ENCODE assay signal across 13 cellular contexts in genomic region chr9:32069169-32069813, GRCh38.
DNase-seq lines count a peak whose midpoint lies in the region; ATAC-seq and TF ChIP-seq lines count a peak whose summit lies in the region.
"Had no signal": no experiment of that assay in that cellular context is flagged by ENCODE, and none has a peak within 500 bp of the region (broad histone marks: within the 10 kb centered on the region; RNA-seq: fewer than 3 reads in every experiment).

No MANE protein-coding gene starts in this region.

- H3K4me1 ChIP-seq in BE2C, result no peaks in the 10 kb centered on the region; the same call in 1 of the 2 replicates

- no peaks in the 10 kb centered on the region for H3K36me3 Mint-ChIP-seq in T-helper 2 cell treated with Interferon-gamma antibody and Interleukin-4, amounts not matched to agents 5 μg/mL and 100 μg/mL, for 36 hours (ENCODE audit: low read depth)
- H3K36me3 Mint-ChIP-seq: activated naive CD4-positive, alpha-beta T cell treated with anti-CD3 and anti-CD28 coated beads, Interleukin-2, amount 50 U/mL, for 24 hours; CD4-positive, alpha-beta memory T cell had no signal

- H3K27ac Mint-ChIP-seq in T-helper 2 cell treated with Interferon-gamma antibody and Interleukin-4, amounts not matched to agents 5 μg/mL and 100 μg/mL, for 36 hours, result no peak overlapping the region
- H3K27ac Mint-ChIP-seq: activated naive CD4-positive, alpha-beta T cell treated with anti-CD3 and anti-CD28 coated beads, Interleukin-2, amount 50 U/mL, for 24 hours; CD4-positive, alpha-beta memory T cell had no signal

- DNase-seq in BE2C (no peak), NB4 (ENCODE audit: low read depth) (peak; percentile 46), epithelial cell of proximal tubule (ENCODE audit: low read depth) (no peak), GM03348 (ENCODE audit: low spot score) (no peak), Right ventricle myocardium inferior (ENCODE audit: missing footprints) (no peak)
- DNase-seq in T-helper 2 cell treated with Interferon-gamma antibody and Interleukin-4, amounts not matched to agents 5 μg/mL and 100 μg/mL, for 36 hours (ENCODE audit: low spot score), result no peak
- DNase-seq: activated CD4-positive, alpha-beta T cell treated with anti-CD3 and anti-CD28 coated beads, Interleukin-2, amount 50 U/mL, for 4 hours; CD4-positive, alpha-beta memory T cell; NCI-H1436 treated with DMSO at 0.1 percent for 48 hours; SHP77 treated with DMSO at 0.1 percent for 48 hours had no signal

- no peaks in the 10 kb centered on the region for H3K4me1 Mint-ChIP-seq in T-helper 2 cell treated with Interferon-gamma antibody and Interleukin-4, amounts not matched to agents 5 μg/mL and 100 μg/mL, for 36 hours (ENCODE audit: low read depth)
- H3K4me1 Mint-ChIP-seq: activated naive CD4-positive, alpha-beta T cell treated with anti-CD3 and anti-CD28 coated beads, Interleukin-2, amount 50 U/mL, for 24 hours; CD4-positive, alpha-beta memory T cell had no signal

- no peaks in the 10 kb centered on the region for H3K27me3 Mint-ChIP-seq in T-helper 2 cell treated with Interferon-gamma antibody and Interleukin-4, amounts not matched to agents 5 μg/mL and 100 μg/mL, for 36 hours (ENCODE audit: low read depth)
- H3K27me3 Mint-ChIP-seq: activated naive CD4-positive, alpha-beta T cell treated with anti-CD3 and anti-CD28 coated beads, Interleukin-2, amount 50 U/mL, for 24 hours; CD4-positive, alpha-beta memory T cell had no signal

- H3K27me3 ChIP-seq in BE2C, result no peaks in the 10 kb centered on the region

- H3K4me3 Mint-ChIP-seq in T-helper 2 cell treated with Interferon-gamma antibody and Interleukin-4, amounts not matched to agents 5 μg/mL and 100 μg/mL, for 36 hours, result no peak overlapping the region
- H3K4me3 Mint-ChIP-seq: activated naive CD4-positive, alpha-beta T cell treated with anti-CD3 and anti-CD28 coated beads, Interleukin-2, amount 50 U/mL, for 24 hours; CD4-positive, alpha-beta memory T cell had no signal

- H3K9me3 Mint-ChIP-seq in T-helper 2 cell treated with Interferon-gamma antibody and Interleukin-4, amounts not matched to agents 5 μg/mL and 100 μg/mL, for 36 hours, result no peaks in the 10 kb centered on the region
- H3K9me3 Mint-ChIP-seq: activated naive CD4-positive, alpha-beta T cell treated with anti-CD3 and anti-CD28 coated beads, Interleukin-2, amount 50 U/mL, for 24 hours had no signal

- intact Hi-C loops in Right ventricle myocardium inferior (cut with DNase I), result no loop called here

- ATAC-seq in GM18858 (IDR thresholded peaks at IDR 0.05; ENCODE audit: unreplicated experiment) (peak; percentile 54), Right ventricle myocardium inferior (no peak), HG03571 (IDR thresholded peaks at IDR 0.05; ENCODE audit: unreplicated experiment) (no peak)

- H3K36me3 ChIP-seq in BE2C, result no peaks in the 10 kb centered on the region

- TF ChIP-seq CTCF in BE2C (IDR thresholded peaks at IDR 0.05; ENCODE audit: low read depth, low read length) (peak; percentile 37), NB4 (IDR thresholded peaks at IDR 0.05; ENCODE audit: low read depth, low read length) (peak; percentile 58), epithelial cell of proximal tubule (conservative IDR thresholded peaks at IDR 0.05; ENCODE audit: low read depth, low read length) (peak; percentile 43)

- no peak for TF ChIP-seq POLR2A in NB4 (IDR thresholded peaks at IDR 0.05; ENCODE audit: extremely low read depth, insufficient read length)

- H3K9me3 ChIP-seq in BE2C, result no peaks in the 10 kb centered on the region

- H3K4me3 ChIP-seq in BE2C (ENCODE audit: low read depth, low read length) (no peak overlapping the region), NB4 (ENCODE audit: low read depth, low read length) (no peak overlapping the region), epithelial cell of proximal tubule (ENCODE audit: low read depth, low read length) (no peak overlapping the region)
